8 cellular contexts compared by ENCODE assay signal in the genomic region with DNA sequence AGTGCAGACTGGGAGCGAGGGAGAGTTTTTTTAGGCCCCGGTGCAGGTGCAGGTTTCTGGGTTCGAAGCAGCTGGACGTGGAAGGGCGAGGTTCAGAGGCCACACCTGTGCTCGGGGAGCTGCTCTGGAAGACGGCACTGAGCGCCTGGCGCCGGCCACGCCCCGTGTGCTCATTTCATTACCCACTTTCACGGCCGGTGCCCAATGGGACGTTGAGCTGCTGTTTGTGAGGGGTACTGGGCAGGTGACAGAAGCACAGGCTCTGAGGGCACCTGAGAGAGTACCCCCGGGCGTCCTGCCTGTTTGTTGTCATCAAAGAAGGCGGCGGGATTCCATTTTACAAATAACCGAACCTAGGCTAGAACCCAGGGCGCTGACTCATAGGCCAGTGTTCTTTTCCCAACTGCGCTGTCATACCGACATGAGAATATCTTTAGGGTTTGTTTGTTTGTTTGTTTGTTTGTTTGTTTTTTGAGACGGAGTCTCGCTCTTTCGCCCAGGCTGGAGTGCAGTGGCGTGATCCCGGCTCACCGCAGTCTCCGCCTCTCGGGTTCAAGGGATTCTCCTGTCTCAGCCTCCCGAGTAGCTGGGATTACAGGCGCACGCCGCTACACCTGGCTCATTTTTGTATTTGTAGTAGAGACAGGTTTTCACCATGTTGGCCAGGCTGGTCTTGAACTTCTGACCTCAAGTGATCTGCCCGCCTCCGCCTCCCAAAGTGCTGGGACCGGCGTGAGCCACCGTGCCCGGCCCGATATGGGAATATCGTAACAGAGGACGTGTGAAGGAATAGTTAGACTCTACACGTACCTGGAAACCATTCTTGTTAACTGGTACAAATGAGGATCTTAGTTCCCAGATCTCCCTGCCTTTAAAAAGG.
DNase-seq lines count a peak whose midpoint lies in the region; ATAC-seq and TF ChIP-seq lines count a peak whose summit lies in the region.

No MANE protein-coding gene starts in this region.

- H3K27me3 ChIP-seq in rectal smooth muscle tissue (ENCODE audit: control insufficient read depth, insufficient read depth, low read length), result no peaks in the 10 kb centered on the region

- CTCF ChIA-PET in GM10248 (lab: Yijun Ruan, JAX) (interaction anchor here (1.0 to 1.2 kb wide), 2 partner anchors 9 to 89 kb away, joined by 3 to 4 read pairs; no protein-coding TSS in a partner anchor), HEK293 (lab: Yijun Ruan, JAX) (interaction anchor here (0.6 kb wide), 1 partner anchor 279 kb away, joined by 3 read pairs; no protein-coding TSS in a partner anchor)

- H3K36me3 ChIP-seq in HEK293 (ENCODE audit: control insufficient read depth in 2 of 2, insufficient read depth in 1 of 2, low read length in 2 of 2), result no peaks in the 10 kb centered on the region
- no peaks in the 10 kb centered on the region for H3K36me3 ChIP-seq in rectal smooth muscle tissue (ENCODE audit: control insufficient read depth, insufficient read depth, low read length)

- H3K4me3 ChIP-seq in HEK293 (ENCODE audit: low read depth, low read length), result peak overlapping the region; percentile 67
- H3K4me3 ChIP-seq in rectal smooth muscle tissue (ENCODE audit: low read length), result peak overlapping the region; percentile 95

- H3K9ac ChIP-seq in rectal smooth muscle tissue (ENCODE audit: low read length), result no peak overlapping the region

- POLR2A ChIA-PET in GM10248 (lab: Yijun Ruan, JAX) (no interaction called here), HEK293 (lab: Yijun Ruan, JAX) (interaction anchor here (0.5 to 1.2 kb wide), 10 partner anchors 13 to 320 kb away, joined by 3 to 6 read pairs (median 4); partner anchors contain the start of gene RCE1)

- H3K27ac ChIP-seq in HEK293 (ENCODE audit: extremely low read depth, low read depth, low read length), result no peak overlapping the region; the same call in 1 of the 2 replicates
- H3K27ac ChIP-seq in rectal smooth muscle tissue (ENCODE audit: low read depth, low read length), result no peak overlapping the region

- DNase-seq in GM10248 (ENCODE audit: extremely low spot score), result peak; percentile 68
- peak; percentile 44 for DNase-seq in NCI-H2171 treated with DMSO at 0.1 percent for 48 hours (lab: John Stamatoyannopoulos, UW)
- DNase-seq in activated T-helper 1 cell treated with Interleukin-2 at 50 U/mL for 16 hours (ENCODE audit: low read depth), result peak; percentile 15
- peak; percentile 45 for DNase-seq in glomerular visceral epithelial cell (ENCODE audit: extremely low spot score)

- TF ChIP-seq CTCF in GM10248 (IDR thresholded peaks at IDR 0.05; ENCODE audit: control extremely low read depth, extremely low read depth, low read depth, missing control alignments) (no peak), HEK293 (tag by site-specific recombination; IDR thresholded peaks at IDR 0.05) (no peak)

- ATAC-seq in HG03097 (IDR thresholded peaks at IDR 0.05; ENCODE audit: low FRiP score, unreplicated experiment) (no peak), GM21447 (IDR thresholded peaks at IDR 0.05; ENCODE audit: unreplicated experiment) (no peak)

- no peaks in the 10 kb centered on the region for H3K9me3 ChIP-seq in HEK293 (ENCODE audit: control insufficient read depth, insufficient read depth, low read depth, low read length)

- H3K4me1 ChIP-seq in HEK293 (ENCODE audit: control insufficient read depth, insufficient read depth, low read length) (peaks cover 3% of the 10 kb centered on the region; the same call in 1 of the 2 replicates), rectal smooth muscle tissue (ENCODE audit: control insufficient read depth, insufficient read depth, low read length) (no peaks in the 10 kb centered on the region)

TF ChIP-seq in HEK293, 187 proteins besides CTCF, POLR2A, EP300 and RAD21:
- TF ChIP-seq ZNF391 (tag by site-specific recombination; IDR thresholded peaks at IDR 0.05; ENCODE audit: borderline replicate concordance, low read depth) (no peak), ZNF335 (tag by site-specific recombination; conservative IDR thresholded peaks at IDR 0.05) (peak; percentile 48; the same call in 1 of the 2 replicates), KLF1 (tag by site-specific recombination; IDR thresholded peaks at IDR 0.05) (peak; percentile 11; the same call in 1 of the 2 replicates)

Comparison
In these comparisons a context has a peak if more than half of its experiments do, and no peak if none do; other contexts are left out.
1. DNase-seq: peak in every context shown above with its lines; median percentile 68 in GM10248; 45 in glomerular visceral epithelial cell; 44 in NCI-H2171 treated with DMSO at 0.1 percent for 48 hours; 15 in activated T-helper 1 cell treated with Interleukin-2 at 50 U/mL for 16 hours.